In genomic region chr19:3366104-3366760, GRCh38 we compare ENCODE assay signal across 8 cellular contexts. TPM values are rescaled to one million over a fixed set of nuclear protein-coding genes. Genes with fewer than 3 reads are reported as not detected.
DNase-seq lines count a peak whose midpoint lies in the region; ATAC-seq and TF ChIP-seq lines count a peak whose summit lies in the region.

Gene NFIC, plus strand, starts transcription at chr19:3366583. Its CDS starts 54 bp downstream, at chr19:3366637.

- H3K36me3 ChIP-seq in Panc1 (ENCODE audit: control insufficient read depth, insufficient read depth, low read length) (no peaks in the 10 kb centered on the region), cardiac muscle cell (no peaks in the 10 kb centered on the region), osteoblast (ENCODE audit: insufficient read depth, low read length) (no peaks in the 10 kb centered on the region)

- intact Hi-C loops in Panc1 (cut with micrococcal nuclease; ENCODE audit: unreplicated experiment): no loop called here

- ATAC-seq in Panc1 (peak; percentile 51), HG02970 (IDR thresholded peaks at IDR 0.05; ENCODE audit: low FRiP score, unreplicated experiment) (no peak), GM21381 (IDR thresholded peaks at IDR 0.05; ENCODE audit: unreplicated experiment) (no peak)
- peak; percentile 29 for ATAC-seq in activated naive CD8-positive, alpha-beta T cell treated with anti-CD3 and anti-CD28 coated beads, Interleukin-2, amount 50 U/mL, for 24 hours

- in situ Hi-C loops in Panc1 (cut with HindIII; ENCODE audit: low pct_unique_long_range_greater_than_20kb, low sequenced_read_pairs): no loop called here

- CTCF ChIA-PET in Panc1 (lab: Charles Lee): interaction anchor here (0.6 kb wide), 1 partner anchor 12 kb away, joined by 3 read pairs; no protein-coding TSS in a partner anchor

- H3K27me3 Mint-ChIP-seq in activated naive CD8-positive, alpha-beta T cell treated with anti-CD3 and anti-CD28 coated beads, Interleukin-2, amount 50 U/mL, for 24 hours: peaks cover 4% of the 10 kb centered on the region

- TF ChIP-seq CTCF in AG09309 (IDR thresholded peaks at IDR 0.05; ENCODE audit: control insufficient read depth, insufficient read depth, low read depth, low read length, missing control alignments) (no peak), GM20000 (IDR thresholded peaks at IDR 0.05; ENCODE audit: extremely low read depth, missing control alignments) (no peak), Panc1 (IDR thresholded peaks at IDR 0.05) (no peak), cardiac muscle cell (IDR thresholded peaks at IDR 0.05; ENCODE audit: low read depth, low read length) (no peak), osteoblast (IDR thresholded peaks at IDR 0.05; ENCODE audit: extremely low read depth, low read depth, low read length) (no peak)

- peak within 1 kb of the TSS; percentile 92 for H3K4me2 ChIP-seq in osteoblast (ENCODE audit: insufficient read depth, low read length)

- H3K9me3 Mint-ChIP-seq in activated naive CD8-positive, alpha-beta T cell treated with anti-CD3 and anti-CD28 coated beads, Interleukin-2, amount 50 U/mL, for 24 hours: no peaks in the 10 kb centered on the region

- no peaks in the 10 kb centered on the region for H3K36me3 Mint-ChIP-seq in activated naive CD8-positive, alpha-beta T cell treated with anti-CD3 and anti-CD28 coated beads, Interleukin-2, amount 50 U/mL, for 24 hours (ENCODE audit: low read depth)

- H3K27ac ChIP-seq in Panc1 (ENCODE audit: low read length) (peak within 1 kb of the TSS; percentile 91), cardiac muscle cell (peak within 1 kb of the TSS; percentile 50), osteoblast (ENCODE audit: low read depth, low read length) (peak within 1 kb of the TSS; percentile 83)

- H3K4me3 ChIP-seq in AG09309 (ENCODE audit: control insufficient read depth, low read depth, low read length) (peak within 1 kb of the TSS; percentile 69), Panc1 (ENCODE audit: low read depth in 2 of 2, low read length in 2 of 2) (peak within 1 kb of the TSS; percentile 54 to 69), cardiac muscle cell (peak within 1 kb of the TSS; percentile 79), osteoblast (ENCODE audit: insufficient read depth, low read length) (peak within 1 kb of the TSS; percentile 92)

- peaks cover 53% of the 10 kb centered on the region for H3K4me1 Mint-ChIP-seq in activated naive CD8-positive, alpha-beta T cell treated with anti-CD3 and anti-CD28 coated beads, Interleukin-2, amount 50 U/mL, for 24 hours

- no peaks in the 10 kb centered on the region for H3K27me3 ChIP-seq in Panc1 (ENCODE audit: control insufficient read depth, insufficient read depth, low read length)
- peaks cover 80% of the 10 kb centered on the region for H3K27me3 ChIP-seq in cardiac muscle cell
- H3K27me3 ChIP-seq in osteoblast (ENCODE audit: insufficient read depth, low read length): no peaks in the 10 kb centered on the region

- no TSS peak for BruUV-seq in Panc1 (replicated peaks; lab: Mats Ljungman, UMichigan)

- no peaks in the 10 kb centered on the region for H3K9me3 ChIP-seq in Panc1 (ENCODE audit: control insufficient read depth, insufficient read depth, low read depth, low read length)
- H3K9me3 ChIP-seq in cardiac muscle cell (ENCODE audit: low read depth): no peaks in the 10 kb centered on the region
- H3K9me3 ChIP-seq in osteoblast (ENCODE audit: low read depth, low read length): no peaks in the 10 kb centered on the region

- POLR2A ChIA-PET in Panc1 (lab: Charles Lee): no interaction called here

- peak within 1 kb of the TSS; percentile 46 for H3K27ac Mint-ChIP-seq in activated naive CD8-positive, alpha-beta T cell treated with anti-CD3 and anti-CD28 coated beads, Interleukin-2, amount 50 U/mL, for 24 hours

- peak; percentile 52 for DNase-seq in AG09309 (ENCODE audit: low read depth)
- DNase-seq in GM20000 (ENCODE audit: low spot score): peak; percentile 84
- DNase-seq in Panc1 (ENCODE audit: low read depth, low spot score): no peak
- peak; percentile 55 for DNase-seq in activated naive CD8-positive, alpha-beta T cell treated with anti-CD3 and anti-CD28 coated beads, Interleukin-2, amount 50 U/mL, for 24 hours
- peak; percentile 60 to 94 for DNase-seq in cardiac muscle cell (ENCODE audit: low read depth in 1 of 2, low spot score in 1 of 2)
- peak; percentile 99 for DNase-seq in osteoblast (ENCODE audit: insufficient read length, low spot score, missing footprints)

- peaks cover 90% of the 10 kb centered on the region for H3K79me2 ChIP-seq in osteoblast (ENCODE audit: insufficient read depth, low read length)

- H3K4me3 Mint-ChIP-seq in activated naive CD8-positive, alpha-beta T cell treated with anti-CD3 and anti-CD28 coated beads, Interleukin-2, amount 50 U/mL, for 24 hours: peak within 1 kb of the TSS; percentile 72

- H3K4me1 ChIP-seq in Panc1 (ENCODE audit: control insufficient read depth, insufficient read depth, low read length) (peaks cover 45% of the 10 kb centered on the region), cardiac muscle cell (ENCODE audit: low read depth) (peaks cover 24% of the 10 kb centered on the region), osteoblast (ENCODE audit: insufficient read depth, low read length) (peaks cover 42% of the 10 kb centered on the region)

- peaks cover 45% of the 10 kb centered on the region for H4K20me1 ChIP-seq in osteoblast (ENCODE audit: insufficient read depth, low read length)

- peak within 1 kb of the TSS; percentile 49 for H2AFZ ChIP-seq in osteoblast (ENCODE audit: low read length)

RNA-seq across cellular contexts. Expression of gene NFIC, which starts in this region (rescaled TPM):
- 120 TPM for total RNA-seq in Panc1 (2021; ENCODE audit: unreplicated experiment)
- polyA plus RNA-seq in Panc1 (2012; ENCODE audit: insufficient read length): 56.0 TPM
- total RNA-seq in cardiac muscle cell: 29.4 and 46.1 TPM in 2 replicates
- 32.7 and 42.2 TPM in 2 replicates for polyA plus RNA-seq in cardiac muscle cell
- 57.2 and 61.2 TPM in 2 replicates for total RNA-seq in osteoblast

Comparison
In these comparisons a context has a peak if more than half of its experiments do, and no peak if none do; other contexts are left out.
1. ATAC-seq: peak in Panc1 (single experiment) and activated naive CD8-positive, alpha-beta T cell treated with anti-CD3 and anti-CD28 coated beads, Interleukin-2, amount 50 U/mL, for 24 hours (single experiment); none in HG02970 (single experiment) and GM21381 (single experiment).
2. Peak in every context shown above with its lines, with median percentiles within 50 percentile points of each other: H3K4me3 ChIP-seq and H3K27ac ChIP-seq.